ENCODE assay signal across 9 cellular contexts in genomic region chr9:121326130-121326838, GRCh38. TPM values are rescaled to one million over a fixed set of nuclear protein-coding genes. Genes with fewer than 3 reads are reported as not detected.
DNase-seq lines count a peak whose midpoint lies in the region; ATAC-seq and TF ChIP-seq lines count a peak whose summit lies in the region.
"Had no signal": no experiment of that assay in that cellular context is flagged by ENCODE, and none has a peak within 500 bp of the region (broad histone marks: within the 10 kb centered on the region; RNA-seq: fewer than 3 reads in every experiment).

No MANE protein-coding gene starts in this region.

- H3K27me3 ChIP-seq in parathyroid adenoma (ENCODE audit: control insufficient read depth, insufficient read depth, low read length): no peaks in the 10 kb centered on the region

- H3K36me3 ChIP-seq in parathyroid adenoma (ENCODE audit: control insufficient read depth, insufficient read depth, low read length): no peaks in the 10 kb centered on the region

- no peak overlapping the region for H3K4me3 ChIP-seq in parathyroid adenoma (ENCODE audit: low read depth, low read length)

- H3K79me2 ChIP-seq in parathyroid adenoma: no peaks in the 10 kb centered on the region

- TF ChIP-seq CTCF in AG09319 (IDR thresholded peaks at IDR 0.05; ENCODE audit: low read depth, low read length) (no peak), parathyroid adenoma (IDR thresholded peaks at IDR 0.05) (no peak)

- H3K4me1 ChIP-seq in parathyroid adenoma: no peaks in the 10 kb centered on the region

- intact Hi-C loops in Right ventricle myocardium inferior (cut with DNase I): loop anchor here (1.0 kb wide), 1 partner anchor 44 kb away; the partner anchor contains the start of gene STOM

- ATAC-seq in Right ventricle myocardium inferior: peak; percentile 93

- H3K9ac ChIP-seq in parathyroid adenoma: no peak overlapping the region

- H3K9me3 ChIP-seq in parathyroid adenoma (ENCODE audit: control insufficient read depth, low read length): no peaks in the 10 kb centered on the region

- no peak overlapping the region for H2AFZ ChIP-seq in parathyroid adenoma

- DNase-seq in AG09319 (ENCODE audit: extremely low read depth, low read depth) (peak; percentile 81), Right ventricle myocardium inferior (ENCODE audit: missing footprints) (peak; percentile 90), GM19240 (ENCODE audit: insufficient read length, low spot score) (no peak), NCI-H774 (lab: John Stamatoyannopoulos, UW) (no peak), NCI-H345 treated with DMSO at 0.1 percent for 48 hours (lab: John Stamatoyannopoulos, UW; ENCODE audit: unreplicated experiment) (no peak), NOMO-1 (lab: John Stamatoyannopoulos, UW; ENCODE audit: unreplicated experiment in 2 of 2) (no peak)
- DNase-seq: nephron progenitor cell had no signal

- H3K4me2 ChIP-seq in parathyroid adenoma (ENCODE audit: low read length): no peak overlapping the region

- H3K27ac ChIP-seq in angular gyrus (ENCODE audit: low read depth, low read length) (peak overlapping the region; percentile 46), parathyroid adenoma (peak overlapping the region; percentile 78)

RNA-seq across cellular contexts. Expression of gene STOM, which starts 43.8 kb away (rescaled TPM):
- 194 TPM for total RNA-seq in Right ventricle myocardium inferior

RNA-seq across cellular contexts. Expression of gene GSN, which starts 58.3 kb away (rescaled TPM):
- total RNA-seq in Right ventricle myocardium inferior: 966 TPM

Comparison
In these comparisons a context has a peak if more than half of its experiments do, and no peak if none do; other contexts are left out.
1. DNase-seq: peak in AG09319 (single experiment) and Right ventricle myocardium inferior (single experiment); none in GM19240 (single experiment), NCI-H774 (single experiment), NCI-H345 treated with DMSO at 0.1 percent for 48 hours (single experiment) and NOMO-1 (0 of 2).